11 cellular contexts compared by ENCODE assay signal in genomic region chr13:49436890-49437289, GRCh38. TPM values are rescaled to one million over a fixed set of nuclear protein-coding genes. Genes with fewer than 3 reads are reported as not detected.
A peak's percentile ranks its signal among the peaks of the same experiment; 100 is the strongest.
DNase-seq lines count a peak whose midpoint lies in the region; ATAC-seq, FAIRE-seq and TF ChIP-seq lines count a peak whose summit lies in the region.
"Had no signal": no experiment of that assay in that cellular context is flagged by ENCODE, and none has a peak within 500 bp of the region (broad histone marks: within the 10 kb centered on the region; RNA-seq: fewer than 3 reads in every experiment).

No MANE protein-coding gene starts in this region.

- no peaks in the 10 kb centered on the region for H3K27me3 ChIP-seq in MM.1S (replicated peaks; ENCODE audit: insufficient read depth, low read length)

- H3K27ac Mint-ChIP-seq in WTC11 = no peak overlapping the region
- H3K27ac Mint-ChIP-seq: activated naive CD8-positive, alpha-beta T cell; stimulated activated naive CD8-positive, alpha-beta T cell treated with anti-CD3 and anti-CD28 coated beads, Interleukin-15, Interleukin-2, amounts not matched to agents 100 ng/mL and 50 ng/mL, for 24 hours had no signal

- H3K27ac ChIP-seq in kidney (ENCODE audit: low read depth in 2 of 2, low read length in 2 of 2) (no peak overlapping the region), MM.1S (ENCODE audit: low read length) (no peak overlapping the region)

- POLR2A ChIA-PET in WTC11 (lab: Charles Lee) = interaction anchor here (0.7 kb wide), 1 partner anchor 1464 kb away, joined by 5 read pairs; no protein-coding TSS in a partner anchor

- DNase-seq in Right ventricle myocardium inferior (ENCODE audit: missing footprints) = no peak
- DNase-seq in cardiac septum (ENCODE audit: low spot score) = no peak
- peak; percentile 24 for DNase-seq in cerebellar cortex (ENCODE audit: low spot score)
- DNase-seq in left lobe of liver (ENCODE audit: low spot score) = no peak
- DNase-seq in WTC11 (ENCODE audit: low spot score) = no peak
- DNase-seq in kidney = no peak
- DNase-seq in MM.1S = no peak
- DNase-seq in SIG-M5 treated with dmso at 0.1 percent for 504 hours (lab: John Stamatoyannopoulos, UW; ENCODE audit: unreplicated experiment) = no peak

- H3K4me1 ChIP-seq in kidney (ENCODE audit: control insufficient read depth in 1 of 2, insufficient read depth in 1 of 2, low read depth in 1 of 2, low read length in 2 of 2) (no peaks in the 10 kb centered on the region), MM.1S (ENCODE audit: low read length) (no peaks in the 10 kb centered on the region)
- H3K4me1 ChIP-seq: HAP-1 had no signal

- H3K4me2 ChIP-seq in MM.1S (ENCODE audit: low read depth, low read length) = no peak overlapping the region

- H3K27me3 Mint-ChIP-seq in WTC11 (ENCODE audit: low read depth) = no peaks in the 10 kb centered on the region; the same call in 1 of the 2 replicates
- H3K27me3 Mint-ChIP-seq: activated naive CD8-positive, alpha-beta T cell; stimulated activated naive CD8-positive, alpha-beta T cell treated with anti-CD3 and anti-CD28 coated beads, Interleukin-15, Interleukin-2, amounts not matched to agents 100 ng/mL and 50 ng/mL, for 24 hours had no signal

- H3K4me3 Mint-ChIP-seq in WTC11 = no peak overlapping the region
- H3K4me3 Mint-ChIP-seq: activated naive CD8-positive, alpha-beta T cell; stimulated activated naive CD8-positive, alpha-beta T cell treated with anti-CD3 and anti-CD28 coated beads, Interleukin-15, Interleukin-2, amounts not matched to agents 100 ng/mL and 50 ng/mL, for 24 hours had no signal

- H4K20me1 ChIP-seq in MM.1S (ENCODE audit: insufficient read depth, low read length) = no peaks in the 10 kb centered on the region

- no peaks in the 10 kb centered on the region for H3K9me2 ChIP-seq in MM.1S (replicated peaks; ENCODE audit: insufficient read depth, low read length)

- TF ChIP-seq CTCF in WTC11 (IDR thresholded peaks at IDR 0.05) (no peak), kidney (IDR thresholded peaks at IDR 0.05; ENCODE audit: borderline replicate concordance, extremely low read depth, insufficient read depth) (no peak), MM.1S (IDR thresholded peaks at IDR 0.05; ENCODE audit: low read length) (no peak)

- H3K4me1 Mint-ChIP-seq in WTC11 = peaks cover 2% of the 10 kb centered on the region

- no peaks in the 10 kb centered on the region for H3F3A ChIP-seq in MM.1S (ENCODE audit: insufficient read depth, low read length)

- no peak for FAIRE-seq in kidney (lab: Jason Lieb, UNC)

- no peak overlapping the region for H2AFZ ChIP-seq in MM.1S (ENCODE audit: low read length)

- H3K36me3 ChIP-seq in kidney (ENCODE audit: control insufficient read depth in 1 of 2, insufficient read depth in 2 of 2, low read length in 2 of 2) (no peaks in the 10 kb centered on the region), MM.1S (replicated peaks; ENCODE audit: insufficient read depth, low read length) (no peaks in the 10 kb centered on the region)
- H3K36me3 ChIP-seq: HAP-1 had no signal

- intact Hi-C loops in Right ventricle myocardium inferior (cut with DNase I) (loop anchor here (2.0 kb wide), 2 partner anchors 128 to 136 kb away; no protein-coding TSS in a partner anchor), cardiac septum (cut with DNase I) (loop anchor here (2.0 kb wide), 1 partner anchor 136 kb away; no protein-coding TSS in a partner anchor), kidney (cut with DNase I) (loop anchor here (5.0 kb wide), 1 partner anchor 135 kb away; no protein-coding TSS in a partner anchor)

- H3K4me3 ChIP-seq in kidney (ENCODE audit: low read length in 2 of 2) = no peak overlapping the region
- no peak overlapping the region for H3K4me3 ChIP-seq in MM.1S (ENCODE audit: low read length)
- H3K4me3 ChIP-seq: HAP-1 had no signal

- no peaks in the 10 kb centered on the region for H3K9me3 ChIP-seq in kidney (ENCODE audit: control insufficient read depth in 1 of 2, low read length in 2 of 2)
- no peaks in the 10 kb centered on the region for H3K9me3 ChIP-seq in MM.1S (replicated peaks; ENCODE audit: insufficient read depth, low read length)
- H3K9me3 ChIP-seq: HAP-1 had no signal

- no peaks in the 10 kb centered on the region for H3K79me2 ChIP-seq in MM.1S (ENCODE audit: low read length)

- CTCF ChIA-PET in WTC11 (lab: Charles Lee) = interaction anchor here (0.6 to 1.2 kb wide), 3 partner anchors 7 to 156 kb away, joined by 4 to 8 read pairs (median 6); partner anchors contain the start of gene SETDB2

- H3K9ac ChIP-seq in kidney (ENCODE audit: low read length in 2 of 2) (no peak overlapping the region), MM.1S (ENCODE audit: low read length) (no peak overlapping the region)

- no peaks in the 10 kb centered on the region for H3K9me3 Mint-ChIP-seq in WTC11
- H3K9me3 Mint-ChIP-seq: stimulated activated naive CD8-positive, alpha-beta T cell treated with anti-CD3 and anti-CD28 coated beads, Interleukin-15, Interleukin-2, amounts not matched to agents 100 ng/mL and 50 ng/mL, for 24 hours had no signal

- no peaks in the 10 kb centered on the region for H3K36me3 Mint-ChIP-seq in WTC11

- ATAC-seq in Right ventricle myocardium inferior (peak; percentile 87), left lobe of liver (peak; percentile 85), WTC11 (no peak)

TF ChIP-seq in WTC11, 78 proteins besides CTCF, POLR2A, EP300 and RAD21 (continues in another document):
- no peak for TF ChIP-seq NR2C2 (CRISPR knock-in tag; IDR thresholded peaks at IDR 0.05)
- TF ChIP-seq ATF2 (CRISPR knock-in tag; IDR thresholded peaks at IDR 0.05; ENCODE audit: borderline replicate concordance, low read depth) = no peak
- TF ChIP-seq CDX4 (CRISPR knock-in tag; IDR thresholded peaks at IDR 0.05; ENCODE audit: borderline replicate concordance) = no peak
- TF ChIP-seq AFF4 (CRISPR knock-in tag; IDR thresholded peaks at IDR 0.05; ENCODE audit: borderline replicate concordance) = no peak
- TF ChIP-seq TEAD1 (CRISPR knock-in tag; IDR thresholded peaks at IDR 0.05) = no peak
- no peak for TF ChIP-seq GABPB1 (CRISPR knock-in tag; IDR thresholded peaks at IDR 0.05)
- no peak for TF ChIP-seq IRF1 (CRISPR knock-in tag; IDR thresholded peaks at IDR 0.05)

RNA-seq across cellular contexts. Expression of gene CAB39L, which starts 7.0 kb away (rescaled TPM):
- total RNA-seq in Right ventricle myocardium inferior = 22.1 TPM
- total RNA-seq in cardiac septum = 9.8 TPM
- 2.4 TPM for total RNA-seq in left lobe of liver
- 3.3 to 4.6 TPM (median 4.2 TPM) in 3 replicates for total RNA-seq in WTC11 (2021)
- total RNA-seq in kidney = 16.0 TPM
- 11.0 TPM for polyA plus RNA-seq in kidney (ENCODE audit: insufficient read depth, low read depth, low replicate concordance)

RNA-seq across cellular contexts. Expression of gene SETDB2, which starts 7.2 kb away (rescaled TPM):
- total RNA-seq in Right ventricle myocardium inferior (13.1 TPM), cardiac septum (11.2 TPM), left lobe of liver (4.9 TPM), WTC11 (2021) (5.4 to 5.9 TPM (median 5.9 TPM) in 3 replicates), kidney (15.1 TPM)
- 5.7 TPM for polyA plus RNA-seq in kidney (ENCODE audit: insufficient read depth, low read depth, low replicate concordance)

RNA-seq across cellular contexts. Expression of gene PHF11, which starts 58.9 kb away (rescaled TPM):
- total RNA-seq in Right ventricle myocardium inferior (20.0 TPM), cardiac septum (20.5 TPM), left lobe of liver (11.7 TPM), WTC11 (2021) (9.3 to 11.9 TPM (median 10.8 TPM) in 3 replicates), kidney (57.0 TPM)
- 50.3 TPM for polyA plus RNA-seq in kidney (ENCODE audit: insufficient read depth, low read depth, low replicate concordance)
